ENCODE assay signal across 28 cellular contexts in genomic region chr4:78265006-78265405, GRCh38.
"Had no signal": no experiment of that assay in that cellular context is flagged by ENCODE, and none has a peak within 500 bp of the region (broad histone marks: within the 10 kb centered on the region; RNA-seq: fewer than 3 reads in every experiment).

No MANE protein-coding gene starts in this region.

- H3K9me3 ChIP-seq: gastrocnemius medialis, lower lobe of right lung had no signal

- H3K4me3 Mint-ChIP-seq: mesothelial cell of epicardium; naive B cell; naive thymus-derived CD8-positive, alpha-beta T cell had no signal

- H3K4me1 Mint-ChIP-seq: naive B cell had no signal

- DNase-seq: dermis blood vessel endothelial cell; dorsolateral prefrontal cortex; effector CD4-positive, alpha-beta T cell; effector memory CD4-positive, alpha-beta T cell; erythroblast; esophagus squamous epithelium; foreskin fibroblast; foreskin melanocyte; gastrocnemius medialis; glutamatergic neuron; heart right ventricle; hypothalamus; left cardiac atrium; left lung; left ventricle myocardium superior; lower lobe of right lung; mesenchymal stem cell; mucosa of descending colon; naive B cell; naive thymus-derived CD8-positive, alpha-beta T cell had no signal

- H3K27me3 ChIP-seq: dorsolateral prefrontal cortex, esophagus squamous epithelium, gastrocnemius medialis, heart right ventricle, left lung had no signal

- H3K4me1 ChIP-seq: esophagus squamous epithelium, left lung, lower lobe of right lung had no signal

- ATAC-seq: esophagus mucosa; gastrocnemius medialis; heart right ventricle; left cardiac atrium; left lung; left ventricle myocardium superior; lower lobe of right lung; mucosa of descending colon; naive thymus-derived CD8-positive, alpha-beta T cell had no signal

- H3K4me3 ChIP-seq: coronary artery, dorsolateral prefrontal cortex, esophagus squamous epithelium, gastrocnemius medialis, heart right ventricle, left lung, lower lobe of right lung, mucosa of descending colon had no signal

- FAIRE-seq: colon, endometrium, islet of Langerhans, keratinocyte had no signal

- H3K36me3 Mint-ChIP-seq: naive B cell; naive thymus-derived CD8-positive, alpha-beta T cell had no signal

- H3K36me3 ChIP-seq: esophagus squamous epithelium, gastrocnemius medialis, heart right ventricle, left lung, lower lobe of right lung had no signal

- H3K27ac ChIP-seq: coronary artery, dorsolateral prefrontal cortex, epithelial cell of prostate, esophagus squamous epithelium, gastrocnemius medialis, heart right ventricle, left lung, lower lobe of right lung had no signal

- H3K27ac Mint-ChIP-seq: mesothelial cell of epicardium; naive B cell; naive thymus-derived CD8-positive, alpha-beta T cell had no signal
